Comparison of ENCODE assay signal across 8 cellular contexts in genomic region chr16:1612320-1613111, GRCh38. TPM values are rescaled to one million over a fixed set of nuclear protein-coding genes. Genes with fewer than 3 reads are reported as not detected.
DNase-seq lines count a peak whose midpoint lies in the region; ATAC-seq and TF ChIP-seq lines count a peak whose summit lies in the region.

A gene with protein sequence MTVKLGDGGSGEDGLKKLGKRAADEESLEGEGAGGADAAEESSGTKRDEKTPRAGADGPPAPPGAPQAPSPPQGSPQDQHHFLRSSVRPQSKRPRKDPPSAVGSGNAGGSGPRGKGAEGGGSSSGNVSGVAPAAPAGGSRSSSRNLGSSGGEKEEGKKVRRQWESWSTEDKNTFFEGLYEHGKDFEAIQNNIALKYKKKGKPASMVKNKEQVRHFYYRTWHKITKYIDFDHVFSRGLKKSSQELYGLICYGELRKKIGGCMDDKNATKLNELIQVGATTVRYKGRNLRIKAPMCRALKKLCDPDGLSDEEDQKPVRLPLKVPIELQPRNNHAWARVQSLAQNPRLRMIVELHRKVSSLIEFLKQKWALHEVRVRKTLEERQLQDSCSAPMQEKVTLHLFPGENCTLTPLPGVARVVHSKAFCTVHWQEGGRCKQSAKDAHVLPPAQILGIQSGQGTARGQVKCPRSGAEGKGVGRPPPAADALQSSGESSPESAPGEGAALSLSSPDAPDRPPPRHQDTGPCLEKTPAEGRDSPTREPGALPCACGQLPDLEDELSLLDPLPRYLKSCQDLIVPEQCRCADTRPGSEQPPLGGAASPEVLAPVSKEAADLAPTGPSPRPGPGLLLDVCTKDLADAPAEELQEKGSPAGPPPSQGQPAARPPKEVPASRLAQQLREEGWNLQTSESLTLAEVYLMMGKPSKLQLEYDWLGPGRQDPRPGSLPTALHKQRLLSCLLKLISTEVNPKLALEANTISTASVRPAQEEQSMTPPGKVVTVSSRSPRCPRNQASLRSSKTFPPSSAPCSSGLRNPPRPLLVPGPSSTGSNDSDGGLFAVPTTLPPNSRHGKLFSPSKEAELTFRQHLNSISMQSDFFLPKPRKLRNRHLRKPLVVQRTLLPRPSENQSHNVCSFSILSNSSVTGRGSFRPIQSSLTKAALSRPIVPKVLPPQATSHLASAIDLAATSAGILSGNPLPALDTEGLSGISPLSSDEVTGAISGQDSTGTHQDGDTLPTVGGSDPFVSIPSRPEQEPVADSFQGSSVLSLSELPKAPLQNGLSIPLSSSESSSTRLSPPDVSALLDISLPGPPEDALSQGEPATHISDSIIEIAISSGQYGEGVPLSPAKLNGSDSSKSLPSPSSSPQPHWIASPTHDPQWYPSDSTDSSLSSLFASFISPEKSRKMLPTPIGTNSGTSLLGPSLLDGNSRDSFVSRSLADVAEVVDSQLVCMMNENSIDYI (N-terminal part only) (plus strand): TSS chr16:1612360. CDS start chr16:1614640, 2,280 bp downstream.

- H3K27ac Mint-ChIP-seq in neural crest cell (ENCODE audit: unreplicated experiment), result peak within 1 kb of the TSS; percentile 98

- peaks cover 11% of the 10 kb centered on the region for H3K27me3 Mint-ChIP-seq in neural crest cell (ENCODE audit: low read depth)

- peaks cover 42% of the 10 kb centered on the region for H3K4me1 Mint-ChIP-seq in neural crest cell

- H3K4me3 Mint-ChIP-seq in neural crest cell, result peak within 1 kb of the TSS; percentile 93

- peak; percentile 55 for DNase-seq in DMS53 (lab: John Stamatoyannopoulos, UW)
- DNase-seq in DMS53 treated with DMSO at 0.1 percent for 48 hours (lab: John Stamatoyannopoulos, UW; ENCODE audit: unreplicated experiment), result no peak
- peak; percentile 11 for DNase-seq in WERI-Rb-1
- DNase-seq in esophagus squamous epithelium (lab: John Stamatoyannopoulos, UW), result no peak
- peak; percentile 17 for DNase-seq in neural crest cell (ENCODE audit: low read depth, low spot score)
- DNase-seq in left lobe of liver (ENCODE audit: low spot score), result no peak

- peaks cover 29 to 61% (median 43%) of the 10 kb centered on the region in 3 donors for H3K4me1 ChIP-seq in esophagus squamous epithelium

- peak in 2 of 4 donors; percentile 42 to 64 for TF ChIP-seq POLR2A in esophagus squamous epithelium (IDR thresholded peaks at IDR 0.05)

- peaks cover 2% of the 10 kb centered on the region for H3K9me3 Mint-ChIP-seq in neural crest cell

- H3K36me3 ChIP-seq in WERI-Rb-1 (peaks cover 25% of the 10 kb centered on the region), esophagus squamous epithelium (peaks cover 0 to 22% (median 0%) of the 10 kb centered on the region in 3 donors)

- H3K9me3 ChIP-seq in WERI-Rb-1 (ENCODE audit: severe bottlenecking), result no peaks in the 10 kb centered on the region
- H3K9me3 ChIP-seq in esophagus squamous epithelium, result no peaks in the 10 kb centered on the region

- H3K36me3 Mint-ChIP-seq in neural crest cell (ENCODE audit: low read depth), result peaks cover 2% of the 10 kb centered on the region

- H3K4me3 ChIP-seq in WERI-Rb-1 (ENCODE audit: low read depth, low read length), result peak within 1 kb of the TSS; percentile 75
- peak within 1 kb of the TSS; percentile 79 to 98 (median 98) for H3K4me3 ChIP-seq in esophagus squamous epithelium

- H3K27me3 ChIP-seq in WERI-Rb-1 (ENCODE audit: insufficient read depth, low read depth, severe bottlenecking) (peaks cover 4% of the 10 kb centered on the region), esophagus squamous epithelium (no peaks in the 10 kb centered on the region)

- H3K27ac ChIP-seq in WERI-Rb-1 (peak within 1 kb of the TSS; percentile 92), esophagus squamous epithelium (peak within 1 kb of the TSS; percentile 81 to 92 (median 87))

- 0% methylated on average over 3 to 14 of the region's 101 CpGs for WGBS in esophagus squamous epithelium, 2 donors

- TF ChIP-seq CTCF in WERI-Rb-1 (IDR thresholded peaks at IDR 0.05; ENCODE audit: low read depth, low read length) (no peak), esophagus squamous epithelium (IDR thresholded peaks at IDR 0.05) (peak in 1 of 6 experiments; percentile 9), neural crest cell (conservative IDR thresholded peaks at IDR 0.05) (no peak)

- ATAC-seq in HG03159 (IDR thresholded peaks at IDR 0.05; ENCODE audit: unreplicated experiment) (peak; percentile 4), GM19452 (IDR thresholded peaks at IDR 0.05; ENCODE audit: unreplicated experiment) (no peak), left lobe of liver (no peak)

- intact Hi-C loops in esophagus squamous epithelium (cut with DNase I), result loop anchor here (10.0 kb wide), 1 partner anchor 102 kb away; no protein-coding TSS in a partner anchor

RNA-seq across cellular contexts. Expression of the gene that starts here (rescaled TPM):
- total RNA-seq in esophagus squamous epithelium (1 to 10 TPM; 5.2 to 9.9 (median 8.0) TPM), neural crest cell (38.3 TPM in 2 replicates), left lobe of liver (6.9 TPM)

Comparison
In these comparisons a context has a peak if more than half of its experiments do, and no peak if none do; other contexts are left out.
1. DNase-seq: peak in DMS53 (single experiment), WERI-Rb-1 (single experiment) and neural crest cell (single experiment); none in DMS53 treated with DMSO at 0.1 percent for 48 hours (single experiment), esophagus squamous epithelium (single experiment) and left lobe of liver (single experiment).